34 cellular contexts compared by ENCODE assay signal in the genomic region with DNA sequence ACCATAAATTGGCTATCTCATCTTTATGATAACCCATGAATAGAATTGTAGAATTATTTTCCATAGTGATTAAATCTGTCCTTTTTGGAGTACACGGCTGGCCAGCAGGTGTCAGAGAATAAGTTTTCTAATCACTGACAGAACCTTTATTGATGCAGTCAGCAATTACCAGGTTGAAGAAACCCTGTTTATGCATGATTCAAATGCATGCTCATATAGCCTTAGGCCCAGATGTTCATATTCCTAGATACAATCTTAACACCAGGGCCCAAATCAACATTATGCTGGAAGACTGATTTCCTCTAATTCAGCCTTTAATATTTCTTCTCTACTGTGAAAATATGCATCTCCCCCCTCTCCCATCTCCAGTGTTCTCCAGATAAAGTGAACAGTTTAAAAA.
"Had no signal": no experiment of that assay in that cellular context is flagged by ENCODE, and none has a peak within 500 bp of the region (broad histone marks: within the 10 kb centered on the region; RNA-seq: fewer than 3 reads in every experiment).

No MANE protein-coding gene starts in this region.

- H3K4me2 ChIP-seq: SK-N-SH had no signal

- H3K36me3 ChIP-seq: ascending aorta, MG63, Peyer's patch, SJSA1 had no signal

- H3K9me3 ChIP-seq: ascending aorta, Peyer's patch, SJSA1, SK-N-SH had no signal

- H3K9me2 ChIP-seq: SK-N-SH had no signal

- H3K27me3 ChIP-seq: ascending aorta, MG63, Peyer's patch, SJSA1 had no signal

- H3K9ac ChIP-seq: SK-N-SH had no signal

- ATAC-seq: activated CD8-positive, alpha-beta T cell treated with anti-CD3 and anti-CD28 coated beads for 36 hours; activated T-cell treated with anti-CD3 and anti-CD28 coated beads, Interleukin-2, amount 50 U/mL, for 72 hours; activated T-helper 17 cell treated with anti-CD3 and anti-CD28 coated beads, Interleukin-2, amount 50 U/mL, for 72 hours; PC-3 had no signal

- H3K4me3 Mint-ChIP-seq: activated CD4-positive, alpha-beta T cell treated with anti-CD3 and anti-CD28 coated beads, Interleukin-2, amount 10 ng/mL, durations not matched to agents 24 days and 14 days; activated CD8-positive, alpha-beta T cell treated with anti-CD3 and anti-CD28 coated beads for 36 hours; activated naive CD4-positive, alpha-beta T cell treated with anti-CD3 and anti-CD28 coated beads, Interleukin-2, amount 50 U/mL, for 24 hours; activated naive CD8-positive, alpha-beta T cell treated with anti-CD3 and anti-CD28 coated beads, Interleukin-2, amount 10 ng/mL, durations not matched to agents 7 days and 5 days; activated T-cell treated with anti-CD3 and anti-CD28 coated beads, Interleukin-2, amount 50 U/mL, for 72 hours; activated T-helper 17 cell treated with anti-CD3 and anti-CD28 coated beads, Interleukin-2, amount 50 U/mL, for 72 hours; T-helper 1 cell treated with Interleukin-12 subunit alpha and Interleukin-12 subunit beta and Interleukin-4 antibody, amounts not matched to agents 30 μg/mL and 1 μg/mL, for 36 hours; T-helper 2 cell treated with Interferon-gamma antibody and Interleukin-4, amounts not matched to agents 5 μg/mL and 100 μg/mL, for 36 hours had no signal

- H3K4me1 Mint-ChIP-seq: activated CD4-positive, alpha-beta T cell treated with anti-CD3 and anti-CD28 coated beads, Interleukin-2, amount 10 ng/mL, durations not matched to agents 24 days and 14 days; activated naive CD4-positive, alpha-beta T cell treated with anti-CD3 and anti-CD28 coated beads, Interleukin-2, amount 50 U/mL, for 24 hours; activated naive CD8-positive, alpha-beta T cell treated with anti-CD3 and anti-CD28 coated beads, Interleukin-2, amount 10 ng/mL, durations not matched to agents 7 days and 5 days; activated T-helper 17 cell treated with anti-CD3 and anti-CD28 coated beads, Interleukin-2, amount 50 U/mL, for 72 hours had no signal

- H3K4me3 ChIP-seq: ascending aorta, MG63, Peyer's patch, SJSA1 had no signal

- FAIRE-seq: TTC549 had no signal

- DNase-seq: activated CD4-positive, alpha-beta T cell treated with anti-CD3 and anti-CD28 coated beads, Interleukin-2, amount 10 ng/mL, durations not matched to agents 24 days and 14 days; activated CD4-positive, alpha-beta T cell treated with anti-CD3 and anti-CD28 coated beads, Interleukin-2, amount 50 U/mL, for 4 hours; activated CD8-positive, alpha-beta T cell treated with anti-CD3 and anti-CD28 coated beads for 36 hours; activated effector memory CD4-positive, alpha-beta T cell treated with anti-CD3 and anti-CD28 coated beads, Interleukin-2, amount 50 U/mL, for 16 hours; activated naive CD4-positive, alpha-beta T cell; activated naive CD8-positive, alpha-beta T cell treated with anti-CD3 and anti-CD28 coated beads, Interleukin-2, amount 10 ng/mL, durations not matched to agents 7 days and 5 days; activated T-cell treated with anti-CD3 and anti-CD28 coated beads, Interleukin-2, amount 50 U/mL, for 1 hour; activated T-cell treated with anti-CD3 and anti-CD28 coated beads, Interleukin-2, amount 50 U/mL, for 72 hours; amygdala; Kasumi-1; KG1; MG63; NCI-H1048; NCI-H1436 treated with DMSO at 0.1 percent for 48 hours; NCI-H187; NCI-H2029 treated with DMSO at 0.1 percent for 48 hours; NCI-H2107; NCI-H2171; NCI-H510A; NCI-H526; NCI-H748 treated with DMSO at 0.1 percent for 48 hours; NK-92 treated with Interleukin-12 subunit alpha and Interleukin-12 subunit beta, amount 100 ng/mL, for 24 hours; PC-3; Peyer's patch; RPMI8226; SHP77 treated with DMSO at 0.1 percent for 48 hours; SK-N-SH had no signal

- H3K4me1 ChIP-seq: ascending aorta, Peyer's patch, SJSA1 had no signal

- H3K27ac ChIP-seq: ascending aorta, Peyer's patch, SJSA1 had no signal

- H3K36me3 Mint-ChIP-seq: activated naive CD4-positive, alpha-beta T cell treated with anti-CD3 and anti-CD28 coated beads, Interleukin-2, amount 50 U/mL, for 24 hours; activated naive CD8-positive, alpha-beta T cell treated with anti-CD3 and anti-CD28 coated beads, Interleukin-2, amount 10 ng/mL, durations not matched to agents 7 days and 5 days had no signal

- H3K9me3 Mint-ChIP-seq: activated CD4-positive, alpha-beta T cell treated with anti-CD3 and anti-CD28 coated beads, Interleukin-2, amount 10 ng/mL, durations not matched to agents 24 days and 14 days; activated CD8-positive, alpha-beta T cell treated with anti-CD3 and anti-CD28 coated beads for 36 hours; activated naive CD4-positive, alpha-beta T cell treated with anti-CD3 and anti-CD28 coated beads, Interleukin-2, amount 50 U/mL, for 24 hours; activated naive CD8-positive, alpha-beta T cell treated with anti-CD3 and anti-CD28 coated beads, Interleukin-2, amount 10 ng/mL, durations not matched to agents 7 days and 5 days; activated T-cell treated with anti-CD3 and anti-CD28 coated beads, Interleukin-2, amount 50 U/mL, for 72 hours; T-helper 1 cell treated with Interleukin-12 subunit alpha and Interleukin-12 subunit beta and Interleukin-4 antibody, amounts not matched to agents 30 μg/mL and 1 μg/mL, for 36 hours; T-helper 2 cell treated with Interferon-gamma antibody and Interleukin-4, amounts not matched to agents 5 μg/mL and 100 μg/mL, for 36 hours had no signal

- H3K27me3 Mint-ChIP-seq: activated CD8-positive, alpha-beta T cell treated with anti-CD3 and anti-CD28 coated beads for 36 hours; activated naive CD8-positive, alpha-beta T cell treated with anti-CD3 and anti-CD28 coated beads, Interleukin-2, amount 10 ng/mL, durations not matched to agents 7 days and 5 days had no signal

- H3K27ac Mint-ChIP-seq: activated CD4-positive, alpha-beta T cell treated with anti-CD3 and anti-CD28 coated beads, Interleukin-2, amount 10 ng/mL, durations not matched to agents 24 days and 14 days; activated CD8-positive, alpha-beta T cell treated with anti-CD3 and anti-CD28 coated beads for 36 hours; activated naive CD4-positive, alpha-beta T cell treated with anti-CD3 and anti-CD28 coated beads, Interleukin-2, amount 50 U/mL, for 24 hours; activated naive CD8-positive, alpha-beta T cell treated with anti-CD3 and anti-CD28 coated beads, Interleukin-2, amount 10 ng/mL, durations not matched to agents 7 days and 5 days; activated T-cell treated with anti-CD3 and anti-CD28 coated beads, Interleukin-2, amount 50 U/mL, for 72 hours; activated T-helper 17 cell treated with anti-CD3 and anti-CD28 coated beads, Interleukin-2, amount 50 U/mL, for 72 hours; T-helper 1 cell treated with Interleukin-12 subunit alpha and Interleukin-12 subunit beta and Interleukin-4 antibody, amounts not matched to agents 30 μg/mL and 1 μg/mL, for 36 hours; T-helper 2 cell treated with Interferon-gamma antibody and Interleukin-4, amounts not matched to agents 5 μg/mL and 100 μg/mL, for 36 hours had no signal
